ENCODE assay signal across 21 cellular contexts in genomic region chr2:47497843-47498460, GRCh38.
"Had no signal": no experiment of that assay in that cellular context is flagged by ENCODE, and none has a peak within 500 bp of the region (broad histone marks: within the 10 kb centered on the region; RNA-seq: fewer than 3 reads in every experiment).

No MANE protein-coding gene starts in this region.

- H3K27ac ChIP-seq: coronary artery, gastrocnemius medialis, neutrophil, parathyroid adenoma, right lobe of liver, thoracic aorta, tibial nerve, upper lobe of left lung, uterus had no signal

- FAIRE-seq: endometrium, kidney, small intestine had no signal

- H3K27me3 ChIP-seq: gastrocnemius medialis, neutrophil, right lobe of liver, tibial nerve, upper lobe of left lung, uterus had no signal

- H3K4me3 ChIP-seq: coronary artery, gastrocnemius medialis, lung, mucosa of descending colon, right lobe of liver, thoracic aorta, tibial nerve, upper lobe of left lung, uterus had no signal

- H3K9me3 ChIP-seq: gastrocnemius medialis, neutrophil, right lobe of liver, tibial nerve, uterus had no signal

- H3K36me3 ChIP-seq: gastrocnemius medialis, neutrophil, right lobe of liver, thoracic aorta, tibial nerve, upper lobe of left lung, uterus had no signal

- H3K9ac ChIP-seq: parathyroid adenoma had no signal

- DNase-seq: dermis blood vessel endothelial cell; effector memory CD4-positive, alpha-beta T cell; gastrocnemius medialis; kidney; mesenchymal stem cell; mucosa of descending colon; naive B cell; right lobe of liver; small intestine; stimulated activated CD4-positive, alpha-beta T cell treated with anti-CD3 and anti-CD28 coated beads, Interleukin-15, amount 100 ng/mL, for 24 hours; stimulated activated CD4-positive, alpha-beta T cell treated with anti-CD3 and anti-CD28 coated beads, Interleukin-2, amount 100 ng/mL, for 48 hours; stimulated activated naive B cell treated with anti-CD40 and anti-IgM and Interleukin-4, amounts not matched to agents 10 μg/mL and 1 μg/mL and 100 μg/mL, for 72 hours; upper lobe of left lung; uterus had no signal

- H3K4me1 ChIP-seq: gastrocnemius medialis, parathyroid adenoma, right lobe of liver, tibial nerve, upper lobe of left lung, uterus had no signal
